ENCODE assay signal across 8 cellular contexts in the genomic region with DNA sequence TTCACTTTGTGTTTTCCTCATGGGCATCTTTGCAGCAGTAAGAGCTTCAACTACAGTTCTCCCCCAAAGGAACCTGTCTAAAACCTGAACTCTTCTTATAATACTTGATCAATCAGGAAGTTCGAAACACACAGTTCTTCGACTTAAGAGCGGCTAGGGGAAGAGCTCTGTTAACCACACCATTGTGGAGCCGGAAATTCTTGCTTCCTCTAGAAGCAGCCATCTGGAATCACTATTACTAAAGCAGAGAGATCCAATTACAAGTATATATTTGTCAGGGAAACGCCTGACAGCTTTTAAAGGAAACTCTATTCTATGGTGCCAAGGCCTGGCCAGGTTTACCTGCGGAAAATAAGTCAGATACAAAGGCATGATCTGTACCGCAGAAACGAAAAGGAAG.
DNase-seq lines count a peak whose midpoint lies in the region; ATAC-seq lines count a peak whose summit lies in the region.

No MANE protein-coding gene starts in this region.

- no peaks in the 10 kb centered on the region for H3K9me3 ChIP-seq in CD8-positive, alpha-beta memory T cell (ENCODE audit: low read length)

- no peak overlapping the region for H3K27ac ChIP-seq in CD8-positive, alpha-beta memory T cell (ENCODE audit: low read depth, low read length)

- POLR2A ChIA-PET in CD8-positive, alpha-beta memory T cell (lab: Charles Lee), result interaction anchor here (0.7 kb wide), 1 partner anchor 403 kb away, joined by 12 read pairs; no protein-coding TSS in a partner anchor

- intact Hi-C loops in left ventricle myocardium superior (cut with micrococcal nuclease), result loop anchor here (10.0 kb wide), 1 partner anchor 521 kb away; no protein-coding TSS in a partner anchor

- peaks cover 0 to 2% of the 10 kb centered on the region in 2 donors for H3K27me3 Mint-ChIP-seq in CD8-positive, alpha-beta memory T cell
- no peaks in the 10 kb centered on the region for H3K27me3 Mint-ChIP-seq in T-helper 1 cell treated with Interleukin-12 subunit alpha and Interleukin-12 subunit beta and Interleukin-4 antibody, amounts not matched to agents 30 μg/mL and 1 μg/mL, for 36 hours (ENCODE audit: low read depth)

- peaks cover 0 to 15% (median 0%) of the 10 kb centered on the region in 3 donors for H3K36me3 Mint-ChIP-seq in CD8-positive, alpha-beta memory T cell
- peaks cover 16% of the 10 kb centered on the region for H3K36me3 Mint-ChIP-seq in T-helper 1 cell treated with Interleukin-12 subunit alpha and Interleukin-12 subunit beta and Interleukin-4 antibody, amounts not matched to agents 30 μg/mL and 1 μg/mL, for 36 hours (ENCODE audit: low read depth)

- peaks cover 39 to 48% (median 46%) of the 10 kb centered on the region in 3 donors for H3K4me1 Mint-ChIP-seq in CD8-positive, alpha-beta memory T cell
- H3K4me1 Mint-ChIP-seq in T-helper 1 cell treated with Interleukin-12 subunit alpha and Interleukin-12 subunit beta and Interleukin-4 antibody, amounts not matched to agents 30 μg/mL and 1 μg/mL, for 36 hours (ENCODE audit: low read depth), result peaks cover 32% of the 10 kb centered on the region

- H3K4me3 ChIP-seq in CD8-positive, alpha-beta memory T cell (ENCODE audit: low read length), result peak overlapping the region; percentile 23

- ATAC-seq in GM19395 (IDR thresholded peaks at IDR 0.05; ENCODE audit: unreplicated experiment), result peak; percentile 92
- peak; percentile 78 for ATAC-seq in HG03469 (IDR thresholded peaks at IDR 0.05; ENCODE audit: unreplicated experiment)
- peak; percentile 66 for ATAC-seq in left ventricle myocardium superior

- peaks cover 16% of the 10 kb centered on the region for H3K4me1 ChIP-seq in CD8-positive, alpha-beta memory T cell (ENCODE audit: insufficient read depth, low read length)

- no peaks in the 10 kb centered on the region for H3K27me3 ChIP-seq in CD8-positive, alpha-beta memory T cell (ENCODE audit: insufficient read depth, low read length, poor library complexity, severe bottlenecking)

- peak in 2 of 5 donors; percentile 31 to 40 for DNase-seq in CD8-positive, alpha-beta memory T cell
- DNase-seq in left ventricle myocardium superior (no peak), inferior parietal cortex (ENCODE audit: extremely low spot score) (no peak), 8988T (no peak), HCEC 1CT (no peak)

- CTCF ChIA-PET in CD8-positive, alpha-beta memory T cell (lab: Charles Lee), result interaction anchor here (1.0 to 1.4 kb wide), 2 partner anchors 21 to 439 kb away, joined by 3 read pairs; no protein-coding TSS in a partner anchor

- no peaks in the 10 kb centered on the region for H3K36me3 ChIP-seq in CD8-positive, alpha-beta memory T cell (ENCODE audit: insufficient read depth, low read length)

- peak overlapping the region; percentile 47 to 95 (median 76) for H3K27ac Mint-ChIP-seq in CD8-positive, alpha-beta memory T cell
- peak overlapping the region; percentile 86 for H3K27ac Mint-ChIP-seq in T-helper 1 cell treated with Interleukin-12 subunit alpha and Interleukin-12 subunit beta and Interleukin-4 antibody, amounts not matched to agents 30 μg/mL and 1 μg/mL, for 36 hours

- H3K4me3 Mint-ChIP-seq in CD8-positive, alpha-beta memory T cell, result peak overlapping the region; percentile 54 to 79 (median 65)
- H3K4me3 Mint-ChIP-seq in T-helper 1 cell treated with Interleukin-12 subunit alpha and Interleukin-12 subunit beta and Interleukin-4 antibody, amounts not matched to agents 30 μg/mL and 1 μg/mL, for 36 hours, result peak overlapping the region; percentile 69

- H3K9me3 Mint-ChIP-seq in CD8-positive, alpha-beta memory T cell, result peaks cover 0 to 4% (median 0%) of the 10 kb centered on the region in 5 donors
- peaks cover 17% of the 10 kb centered on the region for H3K9me3 Mint-ChIP-seq in T-helper 1 cell treated with Interleukin-12 subunit alpha and Interleukin-12 subunit beta and Interleukin-4 antibody, amounts not matched to agents 30 μg/mL and 1 μg/mL, for 36 hours
